Comparison of ENCODE assay signal across 38 cellular contexts in genomic region chr11:25941353-25941752, GRCh38.
"Had no signal": no experiment of that assay in that cellular context is flagged by ENCODE, and none has a peak within 500 bp of the region (broad histone marks: within the 10 kb centered on the region; RNA-seq: fewer than 3 reads in every experiment).

No MANE protein-coding gene starts in this region.

- H3K4me1 ChIP-seq: adrenal gland, ascending aorta, body of pancreas, breast epithelium had no signal

- H3K27me3 ChIP-seq: adrenal gland, ascending aorta, body of pancreas, brain microvascular endothelial cell, breast epithelium, cardiac muscle cell had no signal

- H3K27me3 Mint-ChIP-seq: activated naive CD4-positive, alpha-beta T cell treated with anti-CD3 and anti-CD28 coated beads, Interleukin-2, amount 10 ng/mL, durations not matched to agents 7 days and 5 days; activated naive CD4-positive, alpha-beta T cell treated with anti-CD3 and anti-CD28 coated beads, Interleukin-2, amount 50 U/mL, for 24 hours; activated naive CD8-positive, alpha-beta T cell; activated naive CD8-positive, alpha-beta T cell treated with anti-CD3 and anti-CD28 coated beads for 36 hours; activated naive CD8-positive, alpha-beta T cell treated with anti-CD3 and anti-CD28 coated beads, Interleukin-2, amount 10 ng/mL, durations not matched to agents 7 days and 5 days; activated naive CD8-positive, alpha-beta T cell treated with anti-CD3 and anti-CD28 coated beads, Interleukin-2, amount 50 U/mL, for 24 hours; activated T-cell treated with anti-CD3 and anti-CD28 coated beads, Interleukin-2, amount 50 U/mL, for 24 hours; activated T-helper 17 cell treated with anti-CD3 and anti-CD28 coated beads, Interleukin-2, amount 50 U/mL, for 72 hours; central memory CD8-positive, alpha-beta T cell had no signal

- H3K4me3 Mint-ChIP-seq: activated naive CD4-positive, alpha-beta T cell treated with anti-CD3 and anti-CD28 coated beads for 36 hours; activated naive CD4-positive, alpha-beta T cell treated with anti-CD3 and anti-CD28 coated beads, Interleukin-2, amount 10 ng/mL, durations not matched to agents 7 days and 5 days; activated naive CD4-positive, alpha-beta T cell treated with anti-CD3 and anti-CD28 coated beads, Interleukin-2, amount 50 U/mL, for 24 hours; activated naive CD8-positive, alpha-beta T cell; activated naive CD8-positive, alpha-beta T cell treated with anti-CD3 and anti-CD28 coated beads for 36 hours; activated naive CD8-positive, alpha-beta T cell treated with anti-CD3 and anti-CD28 coated beads, Interleukin-2, amount 10 ng/mL, durations not matched to agents 7 days and 5 days; activated naive CD8-positive, alpha-beta T cell treated with anti-CD3 and anti-CD28 coated beads, Interleukin-2, amount 50 U/mL, for 24 hours; activated T-cell treated with anti-CD3 and anti-CD28 coated beads, Interleukin-2, amount 50 U/mL, for 24 hours; activated T-cell treated with anti-CD3 and anti-CD28 coated beads, Interleukin-2, amount 50 U/mL, for 4 hours; activated T-cell treated with anti-CD3 and anti-CD28 coated beads, Interleukin-2, amount 50 U/mL, for 72 hours; activated T-helper 1 cell treated with anti-CD3 and anti-CD28 coated beads, Interleukin-12 subunit alpha, Interleukin-12 subunit beta, Interleukin-2, Interleukin-4 antibody, amounts not matched to agents 30 ng/mL and 10 ng/mL and 1 ng/mL, durations not matched to agents 14 hours and 24 hours and 36 hours; activated T-helper 17 cell treated with anti-CD3 and anti-CD28 coated beads, Interleukin-2, amount 50 U/mL, for 72 hours; brain; central memory CD8-positive, alpha-beta T cell had no signal

- H3K9me3 Mint-ChIP-seq: activated naive CD4-positive, alpha-beta T cell treated with anti-CD3 and anti-CD28 coated beads, Interleukin-2, amount 50 U/mL, for 24 hours; activated naive CD8-positive, alpha-beta T cell treated with anti-CD3 and anti-CD28 coated beads for 36 hours; activated naive CD8-positive, alpha-beta T cell treated with anti-CD3 and anti-CD28 coated beads, Interleukin-2, amount 10 ng/mL, durations not matched to agents 7 days and 5 days; activated naive CD8-positive, alpha-beta T cell treated with anti-CD3 and anti-CD28 coated beads, Interleukin-2, amount 50 U/mL, for 24 hours; brain had no signal

- H3K4me3 ChIP-seq: adrenal gland, ascending aorta, body of pancreas, breast epithelium, cardiac muscle cell had no signal

- DNase-seq: activated effector memory CD4-positive, alpha-beta T cell treated with anti-CD3 and anti-CD28 coated beads, Interleukin-2, amount 50 U/mL, for 16 hours; activated effector memory CD4-positive, alpha-beta T cell treated with Interleukin-2 at 50 U/mL for 16 hours; activated gamma-delta T cell; activated gamma-delta T cell treated with Interleukin-2 at 50 U/mL for 16 hours; activated naive CD4-positive, alpha-beta T cell; activated naive CD4-positive, alpha-beta T cell treated with anti-CD3 and anti-CD28 coated beads for 36 hours; activated naive CD4-positive, alpha-beta T cell treated with anti-CD3 and anti-CD28 coated beads, Interleukin-2, amount 10 ng/mL, durations not matched to agents 7 days and 5 days; activated naive CD4-positive, alpha-beta T cell treated with anti-CD3 and anti-CD28 coated beads, Interleukin-2, amount 50 U/mL, for 16 hours; activated naive CD4-positive, alpha-beta T cell treated with Interleukin-2 at 50 U/mL for 16 hours; activated naive CD8-positive, alpha-beta T cell treated with anti-CD3 and anti-CD28 coated beads for 36 hours; activated naive CD8-positive, alpha-beta T cell treated with anti-CD3 and anti-CD28 coated beads, Interleukin-2, amount 10 ng/mL, durations not matched to agents 7 days and 5 days; activated naive CD8-positive, alpha-beta T cell treated with anti-CD3 and anti-CD28 coated beads, Interleukin-2, amount 50 U/mL, for 24 hours; activated T-cell treated with anti-CD3 and anti-CD28 coated beads, Interleukin-2, amount 50 U/mL, for 1 hour; activated T-cell treated with anti-CD3 and anti-CD28 coated beads, Interleukin-2, amount 50 U/mL, for 24 hours; activated T-cell treated with anti-CD3 and anti-CD28 coated beads, Interleukin-2, amount 50 U/mL, for 4 hours; activated T-cell treated with anti-CD3 and anti-CD28 coated beads, Interleukin-2, amount 50 U/mL, for 48 hours; activated T-cell treated with anti-CD3 and anti-CD28 coated beads, Interleukin-2, amount 50 U/mL, for 72 hours; adrenal gland; amniotic stem cell; amygdala; anterior cingulate cortex; aorta; body of pancreas; brain microvascular endothelial cell; caudate nucleus; central memory CD4-positive, alpha-beta T cell; cerebellar nuclear complex had no signal

- H3K36me3 Mint-ChIP-seq: activated naive CD4-positive, alpha-beta T cell treated with anti-CD3 and anti-CD28 coated beads, Interleukin-2, amount 10 ng/mL, durations not matched to agents 7 days and 5 days; activated naive CD4-positive, alpha-beta T cell treated with anti-CD3 and anti-CD28 coated beads, Interleukin-2, amount 50 U/mL, for 24 hours; activated naive CD4-positive, alpha-beta T cell treated with anti-CD3 and anti-CD28 coated beads, Interleukin-2, amount 50 U/mL, for 72 hours; activated naive CD8-positive, alpha-beta T cell; activated naive CD8-positive, alpha-beta T cell treated with anti-CD3 and anti-CD28 coated beads for 36 hours; activated naive CD8-positive, alpha-beta T cell treated with anti-CD3 and anti-CD28 coated beads, Interleukin-2, amount 10 ng/mL, durations not matched to agents 7 days and 5 days; brain had no signal

- H3K36me3 ChIP-seq: adrenal gland, ascending aorta, brain microvascular endothelial cell, breast epithelium, cardiac muscle cell had no signal

- ATAC-seq: activated naive CD4-positive, alpha-beta T cell treated with anti-CD3 and anti-CD28 coated beads, Interleukin-2, amount 50 U/mL, for 72 hours; activated naive CD8-positive, alpha-beta T cell treated with anti-CD3 and anti-CD28 coated beads, Interleukin-2, amount 50 U/mL, for 24 hours; activated T-cell treated with anti-CD3 and anti-CD28 coated beads, Interleukin-2, amount 50 U/mL, for 4 hours; activated T-cell treated with anti-CD3 and anti-CD28 coated beads, Interleukin-2, amount 50 U/mL, for 72 hours; activated T-helper 17 cell treated with anti-CD3 and anti-CD28 coated beads, Interleukin-2, amount 50 U/mL, for 72 hours; body of pancreas had no signal

- H3K27ac ChIP-seq: adrenal gland, ascending aorta, body of pancreas, brain microvascular endothelial cell, breast epithelium, cardiac muscle cell had no signal

- H3K9me3 ChIP-seq: adrenal gland, ascending aorta, body of pancreas, breast epithelium had no signal

- H3K27ac Mint-ChIP-seq: activated naive CD4-positive, alpha-beta T cell treated with anti-CD3 and anti-CD28 coated beads for 36 hours; activated naive CD4-positive, alpha-beta T cell treated with anti-CD3 and anti-CD28 coated beads, Interleukin-2, amount 10 ng/mL, durations not matched to agents 7 days and 5 days; activated naive CD4-positive, alpha-beta T cell treated with anti-CD3 and anti-CD28 coated beads, Interleukin-2, amount 50 U/mL, for 24 hours; activated naive CD4-positive, alpha-beta T cell treated with anti-CD3 and anti-CD28 coated beads, Interleukin-2, amount 50 U/mL, for 72 hours; activated naive CD8-positive, alpha-beta T cell; activated naive CD8-positive, alpha-beta T cell treated with anti-CD3 and anti-CD28 coated beads for 36 hours; activated naive CD8-positive, alpha-beta T cell treated with anti-CD3 and anti-CD28 coated beads, Interleukin-2, amount 10 ng/mL, durations not matched to agents 7 days and 5 days; activated naive CD8-positive, alpha-beta T cell treated with anti-CD3 and anti-CD28 coated beads, Interleukin-2, amount 50 U/mL, for 24 hours; activated T-cell treated with anti-CD3 and anti-CD28 coated beads, Interleukin-2, amount 50 U/mL, for 24 hours; activated T-cell treated with anti-CD3 and anti-CD28 coated beads, Interleukin-2, amount 50 U/mL, for 72 hours; activated T-helper 1 cell treated with anti-CD3 and anti-CD28 coated beads, Interleukin-12 subunit alpha, Interleukin-12 subunit beta, Interleukin-2, Interleukin-4 antibody, amounts not matched to agents 30 ng/mL and 10 ng/mL and 1 ng/mL, durations not matched to agents 14 hours and 24 hours and 36 hours; activated T-helper 17 cell treated with anti-CD3 and anti-CD28 coated beads, Interleukin-2, amount 50 U/mL, for 72 hours; activated T-helper 2 cell treated with anti-CD3 and anti-CD28 coated beads, Interferon-gamma antibody, Interleukin-2, Interleukin-4, amounts not matched to agents 10 μg/mL and 5 μg/mL and 100 μg/mL, durations not matched to agents 14 hours and 24 hours and 36 hours; brain had no signal

- H3K4me1 Mint-ChIP-seq: activated naive CD4-positive, alpha-beta T cell treated with anti-CD3 and anti-CD28 coated beads, Interleukin-2, amount 10 ng/mL, durations not matched to agents 7 days and 5 days; activated naive CD4-positive, alpha-beta T cell treated with anti-CD3 and anti-CD28 coated beads, Interleukin-2, amount 50 U/mL, for 24 hours; activated naive CD8-positive, alpha-beta T cell treated with anti-CD3 and anti-CD28 coated beads for 36 hours; activated naive CD8-positive, alpha-beta T cell treated with anti-CD3 and anti-CD28 coated beads, Interleukin-2, amount 10 ng/mL, durations not matched to agents 7 days and 5 days; activated naive CD8-positive, alpha-beta T cell treated with anti-CD3 and anti-CD28 coated beads, Interleukin-2, amount 50 U/mL, for 24 hours; activated T-helper 17 cell treated with anti-CD3 and anti-CD28 coated beads, Interleukin-2, amount 50 U/mL, for 72 hours; brain; central memory CD8-positive, alpha-beta T cell had no signal
